In the genomic region with DNA sequence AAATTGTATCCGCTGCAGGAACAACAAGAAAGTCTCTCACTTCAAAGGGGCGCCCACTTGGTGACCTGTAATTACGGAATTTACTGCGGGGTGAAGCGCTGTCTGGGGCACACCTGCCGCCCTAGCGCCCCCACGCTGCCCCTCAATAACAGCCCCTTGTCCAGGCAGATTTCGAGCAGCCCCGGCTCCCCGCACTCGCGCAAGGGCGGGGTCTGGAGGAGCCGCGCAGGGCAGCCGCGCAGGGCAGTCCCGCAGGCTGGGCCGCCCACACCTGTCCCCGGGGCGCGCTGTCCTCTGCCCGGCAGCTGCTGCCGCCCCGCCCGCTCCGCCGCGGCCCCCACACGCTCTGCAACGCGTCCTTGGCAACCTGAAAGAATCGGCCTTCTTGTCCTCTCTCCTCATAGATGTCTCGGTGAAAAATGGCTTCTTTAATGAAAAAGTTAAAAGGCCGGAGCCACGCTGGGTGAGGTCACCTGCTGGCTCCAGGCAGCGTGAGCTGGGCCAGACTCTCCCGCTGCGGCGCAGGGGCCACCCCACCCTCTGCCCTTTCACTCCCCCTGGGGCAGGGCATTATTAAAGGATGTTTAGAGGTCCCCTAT, we compare ENCODE assay signal across 10 cellular contexts.
DNase-seq lines count a peak whose midpoint lies in the region; ATAC-seq and TF ChIP-seq lines count a peak whose summit lies in the region.
"Had no signal": no experiment of that assay in that cellular context is flagged by ENCODE, and none has a peak within 500 bp of the region (broad histone marks: within the 10 kb centered on the region; RNA-seq: fewer than 3 reads in every experiment).

No MANE protein-coding gene starts in this region.

- ATAC-seq in Right ventricle myocardium superior (ENCODE audit: poor library complexity) (peak; percentile 79), HG03139 (IDR thresholded peaks at IDR 0.05; ENCODE audit: unreplicated experiment) (no peak)

- H3K27ac ChIP-seq in neuronal stem cell (replicated peaks; ENCODE audit: low read length), result no peak overlapping the region
- H3K27ac ChIP-seq: C4-2B had no signal

- H4K8ac ChIP-seq in neuronal stem cell (ENCODE audit: low read depth, low read length), result no peak overlapping the region

- H3K4me3 ChIP-seq in NT2/D1 (ENCODE audit: insufficient read length, low read depth), result peak overlapping the region; percentile 15
- peak overlapping the region; percentile 35 to 66 for H3K4me3 ChIP-seq in neuronal stem cell (ENCODE audit: low read length in 2 of 2)

- H2AFZ ChIP-seq in neuronal stem cell (ENCODE audit: low read length), result peak overlapping the region; percentile 82

- no peak for DNase-seq in CD14-positive monocyte (ENCODE audit: low spot score)
- no peak for DNase-seq in NT2/D1 (ENCODE audit: low read depth, low spot score)
- no peak for DNase-seq in Right ventricle myocardium superior
- peak; percentile 26 for DNase-seq in neuronal stem cell (ENCODE audit: low spot score)
- no peak for DNase-seq in HUDEP-2 (lab: John Stamatoyannopoulos, UW; ENCODE audit: unreplicated experiment in 76 of 76)
- no peak for DNase-seq in GM20000 (ENCODE audit: low spot score)
- DNase-seq in occipital lobe (lab: John Stamatoyannopoulos, UW), result no peak
- DNase-seq: NCI-H345 had no signal

- H3K9ac ChIP-seq in NT2/D1 (ENCODE audit: insufficient read length, low read depth) (peak overlapping the region; percentile 50), neuronal stem cell (ENCODE audit: low read depth, low read length, poor library complexity) (no peak overlapping the region)

- peak overlapping the region; percentile 73 for H3K4me2 ChIP-seq in neuronal stem cell (ENCODE audit: insufficient read depth, low read length, poor library complexity, severe bottlenecking)

- no peak overlapping the region for H3K14ac ChIP-seq in neuronal stem cell (ENCODE audit: low read length)

- no peaks in the 10 kb centered on the region for H3K79me1 ChIP-seq in neuronal stem cell (ENCODE audit: low read depth, low read length)

- no peak overlapping the region for H2BK120ac ChIP-seq in neuronal stem cell (ENCODE audit: low read depth, low read length)

- peaks cover 17 to 21% (median 20%) of the 10 kb centered on the region in 3 donors for H3K27me3 Mint-ChIP-seq in CD14-positive monocyte (ENCODE audit: low read depth in 3 of 3)

- peaks cover 0 to 6% of the 10 kb centered on the region in 2 donors for H3K36me3 Mint-ChIP-seq in CD14-positive monocyte

- no peak overlapping the region for H2BK12ac ChIP-seq in neuronal stem cell (ENCODE audit: low read length)

- H3K36me3 ChIP-seq in NT2/D1 (ENCODE audit: insufficient read depth, insufficient read length, low read length) (no peaks in the 10 kb centered on the region), neuronal stem cell (replicated peaks in 1 of 2; ENCODE audit: control insufficient read depth in 2 of 2, insufficient read depth in 2 of 2, low read length in 2 of 2) (no peaks in the 10 kb centered on the region)

- no CpG with 5 or more reads among the region's 41 CpGs for WGBS in neuronal stem cell (ENCODE audit: extremely low coverage in 2 of 2, insufficient read length in 2 of 2, insufficient replicate concordance in 1 of 2), 2 donors

- H3K27me3 ChIP-seq in NT2/D1 (ENCODE audit: insufficient read depth, insufficient read length), result no peaks in the 10 kb centered on the region
- H3K27me3 ChIP-seq in neuronal stem cell (ENCODE audit: control insufficient read depth in 3 of 3, insufficient read depth in 3 of 3, low read depth in 1 of 3, low read length in 3 of 3), result peaks cover 0 to 18% (median 0%) of the 10 kb centered on the region in 3 experiments

- H3K27ac Mint-ChIP-seq in CD14-positive monocyte, result peak overlapping the region in 1 of 7 donors; percentile 45

- intact Hi-C loops in CD14-positive monocyte (cut with micrococcal nuclease), result no loop called here
- intact Hi-C loops in Right ventricle myocardium superior (cut with DNase I), result no loop called here

- H3K18ac ChIP-seq in neuronal stem cell (ENCODE audit: low read length), result peak overlapping the region; percentile 34

- H3K4me1 ChIP-seq in NT2/D1 (ENCODE audit: insufficient read depth, insufficient read length) (peaks cover 2% of the 10 kb centered on the region), neuronal stem cell (ENCODE audit: control insufficient read depth in 2 of 2, insufficient read depth in 1 of 2, low read depth in 1 of 2, low read length in 2 of 2) (peaks cover 3 to 22% of the 10 kb centered on the region in 2 donors)

- H3K4me1 Mint-ChIP-seq in CD14-positive monocyte, result peaks cover 22% of the 10 kb centered on the region

- TF ChIP-seq CTCF in CD14-positive monocyte (IDR thresholded peaks at IDR 0.05) (no peak), GM20000 (IDR thresholded peaks at IDR 0.05; ENCODE audit: extremely low read depth, missing control alignments) (no peak)

- no peaks in the 10 kb centered on the region for H3K9me3 ChIP-seq in NT2/D1 (ENCODE audit: insufficient read depth, low read length)
- H3K9me3 ChIP-seq in neuronal stem cell (replicated peaks in 1 of 2; ENCODE audit: control insufficient read depth in 2 of 2, insufficient read depth in 1 of 2, low read depth in 1 of 2, low read length in 2 of 2), result no peaks in the 10 kb centered on the region

- H4K91ac ChIP-seq in neuronal stem cell (ENCODE audit: low read depth, low read length, poor library complexity), result no peak overlapping the region

- peak overlapping the region; percentile 73 to 89 for H3K4me3 Mint-ChIP-seq in CD14-positive monocyte

- no peak overlapping the region for H2AK5ac ChIP-seq in neuronal stem cell (ENCODE audit: low read depth, low read length)

- H2BK5ac ChIP-seq in neuronal stem cell (ENCODE audit: low read length), result no peak overlapping the region

- H2BK15ac ChIP-seq in neuronal stem cell (ENCODE audit: low read length), result no peak overlapping the region

- no peak overlapping the region for H3K4ac ChIP-seq in neuronal stem cell (ENCODE audit: low read length)

- peaks cover 0 to 2% (median 0%) of the 10 kb centered on the region in 7 donors for H3K9me3 Mint-ChIP-seq in CD14-positive monocyte

- H3K23ac ChIP-seq in neuronal stem cell (ENCODE audit: low read depth, low read length, poor library complexity), result no peak overlapping the region
